1 cellular context compared by ENCODE assay signal in genomic region chr21:44531606-44532128, GRCh38.
TF ChIP-seq lines count a peak whose summit lies in the region.

No MANE protein-coding gene starts in this region.

TF ChIP-seq in HepG2, 621 proteins besides CTCF, POLR2A, EP300 and RAD21:
- TF ChIP-seq ZNF484 (CRISPR knock-in tag; IDR thresholded peaks at IDR 0.05; ENCODE audit: borderline replicate concordance, low read depth) (no peak), SYNCRIP (IDR thresholded peaks at IDR 0.05; ENCODE audit: insufficient read depth, low read depth, low read length) (no peak), MTF1 (CRISPR knock-in tag; IDR thresholded peaks at IDR 0.05) (no peak), PCBP1 (IDR thresholded peaks at IDR 0.05; ENCODE audit: borderline replicate concordance, low read depth, low read length) (no peak), SETDB1 (CRISPR knock-in tag; IDR thresholded peaks at IDR 0.05; ENCODE audit: borderline replicate concordance) (no peak), HNF1B (CRISPR knock-in tag; IDR thresholded peaks at IDR 0.05) (no peak), ZBTB33 (CRISPR knock-in tag; IDR thresholded peaks at IDR 0.05) (no peak), PRPF4 (IDR thresholded peaks at IDR 0.05; ENCODE audit: low read depth, low read length, poor library complexity, severe bottlenecking) (no peak), GLMP (CRISPR knock-in tag; IDR thresholded peaks at IDR 0.05; ENCODE audit: borderline replicate concordance) (no peak), RCOR2 (CRISPR knock-in tag; IDR thresholded peaks at IDR 0.05) (no peak), KDM6A (CRISPR knock-in tag; IDR thresholded peaks at IDR 0.05; ENCODE audit: low read depth) (no peak), NFIB (CRISPR knock-in tag; IDR thresholded peaks at IDR 0.05; ENCODE audit: borderline replicate concordance) (no peak)
- TF ChIP-seq, protein P1, sequence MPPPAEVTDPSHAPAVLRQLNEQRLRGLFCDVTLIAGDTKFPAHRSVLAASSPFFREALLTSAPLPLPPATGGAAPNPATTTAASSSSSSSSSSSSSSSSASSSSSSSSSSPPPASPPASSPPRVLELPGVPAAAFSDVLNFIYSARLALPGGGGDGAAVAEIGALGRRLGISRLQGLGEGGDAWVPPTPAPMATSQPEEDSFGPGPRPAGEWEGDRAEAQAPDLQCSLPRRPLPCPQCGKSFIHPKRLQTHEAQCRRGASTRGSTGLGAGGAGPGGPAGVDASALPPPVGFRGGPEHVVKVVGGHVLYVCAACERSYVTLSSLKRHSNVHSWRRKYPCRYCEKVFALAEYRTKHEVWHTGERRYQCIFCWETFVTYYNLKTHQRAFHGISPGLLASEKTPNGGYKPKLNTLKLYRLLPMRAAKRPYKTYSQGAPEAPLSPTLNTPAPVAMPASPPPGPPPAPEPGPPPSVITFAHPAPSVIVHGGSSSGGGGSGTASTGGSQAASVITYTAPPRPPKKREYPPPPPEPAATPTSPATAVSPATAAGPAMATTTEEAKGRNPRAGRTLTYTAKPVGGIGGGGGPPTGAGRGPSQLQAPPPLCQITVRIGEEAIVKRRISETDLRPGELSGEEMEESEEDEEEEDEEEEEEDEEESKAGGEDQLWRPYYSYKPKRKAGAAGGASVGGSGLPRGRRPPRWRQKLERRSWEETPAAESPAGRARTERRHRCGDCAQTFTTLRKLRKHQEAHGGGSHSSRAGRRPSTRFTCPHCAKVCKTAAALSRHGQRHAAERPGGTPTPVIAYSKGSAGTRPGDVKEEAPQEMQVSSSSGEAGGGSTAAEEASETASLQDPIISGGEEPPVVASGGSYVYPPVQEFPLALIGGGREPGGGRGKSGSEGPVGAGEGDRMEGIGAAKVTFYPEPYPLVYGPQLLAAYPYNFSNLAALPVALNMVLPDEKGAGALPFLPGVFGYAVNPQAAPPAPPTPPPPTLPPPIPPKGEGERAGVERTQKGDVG (CRISPR knock-in tag; IDR thresholded peaks at IDR 0.05; ENCODE audit: borderline replicate concordance): no peak
